1 cellular context compared by ENCODE assay signal in genomic region chr16:88844412-88845118, GRCh38.
TF ChIP-seq lines count a peak whose summit lies in the region.

No MANE protein-coding gene starts in this region.

TF ChIP-seq in HCT116, 20 proteins besides CTCF, POLR2A, EP300 and RAD21:
- no peak for TF ChIP-seq SP1 (IDR thresholded peaks at IDR 0.05; ENCODE audit: low read depth)
- TF ChIP-seq REST (IDR thresholded peaks at IDR 0.05; ENCODE audit: low read depth), result no peak
- TF ChIP-seq CBX3 (IDR thresholded peaks at IDR 0.05; ENCODE audit: low read depth), result no peak
- TF ChIP-seq ZNF274 (IDR thresholded peaks at IDR 0.05; ENCODE audit: low read depth, low read length), result no peak
- TF ChIP-seq ZBTB33 (IDR thresholded peaks at IDR 0.05; ENCODE audit: extremely low read depth, insufficient replicate concordance, low read length), result no peak
- no peak for TF ChIP-seq POLR2AphosphoS5 (IDR thresholded peaks at IDR 0.05; ENCODE audit: low read depth, low read length)
- no peak for TF ChIP-seq JUND (IDR thresholded peaks at IDR 0.05)
- no peak for TF ChIP-seq FOSL1 (IDR thresholded peaks at IDR 0.05; ENCODE audit: low read depth)
- no peak for TF ChIP-seq YY1 (IDR thresholded peaks at IDR 0.05; ENCODE audit: extremely low read depth, insufficient replicate concordance, low read depth, low read length)
- no peak for TF ChIP-seq SRF (IDR thresholded peaks at IDR 0.05; ENCODE audit: low read depth)
- TF ChIP-seq EZH2 (IDR thresholded peaks at IDR 0.05), result no peak
- no peak for TF ChIP-seq TCF7L2 (IDR thresholded peaks at IDR 0.05; ENCODE audit: borderline replicate concordance, extremely low read depth, insufficient read depth, insufficient read length)
- TF ChIP-seq CEBPB (IDR thresholded peaks at IDR 0.05; ENCODE audit: low read depth), result no peak
- no peak for TF ChIP-seq ZFX (IDR thresholded peaks at IDR 0.05)
